ENCODE assay signal across 1 cellular context in genomic region chr4:94507708-94508107, GRCh38.
TF ChIP-seq lines count a peak whose summit lies in the region.

No MANE protein-coding gene starts in this region.

TF ChIP-seq in IMR-90, 13 proteins besides CTCF, POLR2A, EP300 and RAD21:
- TF ChIP-seq RFX5 (IDR thresholded peaks at IDR 0.05; ENCODE audit: low read depth, low read length) (no peak), MXI1 (IDR thresholded peaks at IDR 0.05; ENCODE audit: borderline replicate concordance, low read depth, low read length) (peak; percentile 33; the same call in 1 of the 2 replicates), ELK1 (IDR thresholded peaks at IDR 0.05; ENCODE audit: borderline replicate concordance, low read depth, low read length) (no peak), CEBPB (IDR thresholded peaks at IDR 0.05; ENCODE audit: low read depth, low read length) (peak; percentile 94), FOS (IDR thresholded peaks at IDR 0.05; ENCODE audit: low read depth, low read length) (peak; percentile 93), NFE2L2 (IDR thresholded peaks at IDR 0.05; ENCODE audit: low read depth, low read length) (peak; percentile 87), CHD1 (IDR thresholded peaks at IDR 0.05; ENCODE audit: low read depth, low read length) (no peak), BHLHE40 (IDR thresholded peaks at IDR 0.05; ENCODE audit: low read depth, low read length) (peak; percentile 54), SMC3 (IDR thresholded peaks at IDR 0.05; ENCODE audit: low read depth, low read length) (no peak), RCOR1 (IDR thresholded peaks at IDR 0.05; ENCODE audit: insufficient replicate concordance, low read length) (no peak), USF2 (IDR thresholded peaks at IDR 0.05; ENCODE audit: low read depth, low read length) (no peak), MAFK (IDR thresholded peaks at IDR 0.05; ENCODE audit: low read depth, low read length) (peak; percentile 42; the same call in 1 of the 2 replicates), MAZ (IDR thresholded peaks at IDR 0.05; ENCODE audit: borderline replicate concordance, low read depth, low read length) (0 out of 2 replicates have a peak, but pooled peaks have one; percentile 24)
